20 cellular contexts compared by ENCODE assay signal in genomic region chr2:191434072-191434471, GRCh38.
"Had no signal": no experiment of that assay in that cellular context is flagged by ENCODE, and none has a peak within 500 bp of the region (broad histone marks: within the 10 kb centered on the region; RNA-seq: fewer than 3 reads in every experiment).

No MANE protein-coding gene starts in this region.

- H3K27ac ChIP-seq: heart right ventricle, lower lobe of right lung, neural progenitor cell, sigmoid colon, thoracic aorta, vagina had no signal

- H3K27me3 ChIP-seq: heart right ventricle, neural progenitor cell, sigmoid colon, vagina had no signal

- H3K4me3 ChIP-seq: heart right ventricle, lower lobe of right lung, neural progenitor cell, sigmoid colon, thoracic aorta, vagina had no signal

- DNase-seq: activated B cell treated with CpG ODN at 0.5 μM for 24 hours; activated CD4-positive, alpha-beta T cell treated with anti-CD3 and anti-CD28 coated beads for 36 hours; activated CD4-positive, alpha-beta T cell treated with anti-CD3 and anti-CD28 coated beads, Interleukin-2, amount 50 U/mL, for 4 hours; activated CD8-positive, alpha-beta memory T cell treated with anti-CD3 and anti-CD28 coated beads for 24 hours; activated CD8-positive, alpha-beta memory T cell treated with anti-CD3 and anti-CD28 coated beads, Interleukin-2, amount 50 U/mL, for 4 hours; activated naive CD4-positive, alpha-beta T cell; activated T-cell treated with anti-CD3 and anti-CD28 coated beads, Interleukin-2, amount 50 U/mL, for 24 hours; cortex of kidney; heart right ventricle; lower lobe of right lung; naive thymus-derived CD8-positive, alpha-beta T cell; retina; sigmoid colon; stimulated activated CD4-positive, alpha-beta T cell treated with anti-CD3 and anti-CD28 coated beads, Interleukin-2, amount 100 ng/mL, for 48 hours; stimulated activated CD8-positive, alpha-beta memory T cell treated with anti-CD3 and anti-CD28 coated beads, Interleukin-4, amount 100 ng/mL, for 48 hours; stimulated activated naive CD4-positive, alpha-beta T cell; T-helper 9 cell had no signal

- H3K4me2 ChIP-seq: neural progenitor cell had no signal

- H2AFZ ChIP-seq: neural progenitor cell had no signal

- H3K4me1 ChIP-seq: neural progenitor cell, sigmoid colon, vagina had no signal

- ATAC-seq: activated CD4-positive, alpha-beta T cell treated with anti-CD3 and anti-CD28 coated beads for 36 hours; heart right ventricle; lower lobe of right lung; naive thymus-derived CD8-positive, alpha-beta T cell had no signal

- H3K9me3 ChIP-seq: lower lobe of right lung, sigmoid colon, thoracic aorta, vagina had no signal

- H3K9ac ChIP-seq: neural progenitor cell had no signal

- H3K36me3 ChIP-seq: heart right ventricle, lower lobe of right lung, neural progenitor cell, sigmoid colon, thoracic aorta, vagina had no signal
